In genomic region chr17:76369804-76370203, GRCh38 we compare ENCODE assay signal across 15 cellular contexts. TPM values are rescaled to one million over a fixed set of nuclear protein-coding genes. Genes with fewer than 3 reads are reported as not detected.
DNase-seq lines count a peak whose midpoint lies in the region; ATAC-seq and TF ChIP-seq lines count a peak whose summit lies in the region.
"Had no signal": no experiment of that assay in that cellular context is flagged by ENCODE, and none has a peak within 500 bp of the region (broad histone marks: within the 10 kb centered on the region; RNA-seq: fewer than 3 reads in every experiment).

No MANE protein-coding gene starts in this region.

- H3K4me1 ChIP-seq in PC-3 (ENCODE audit: insufficient read depth, low read length) (peaks cover 28% of the 10 kb centered on the region), foreskin keratinocyte (peaks cover 40% of the 10 kb centered on the region), gastrocnemius medialis (peaks cover 0 to 14% of the 10 kb centered on the region in 2 donors), prostate gland (replicated peaks) (no peaks in the 10 kb centered on the region)

- H3K27ac ChIP-seq in AG04450 (ENCODE audit: low read depth, low read length): peak overlapping the region; percentile 31
- H3K27ac ChIP-seq in PC-3 (ENCODE audit: low read length): peak overlapping the region; percentile 80
- peak overlapping the region; percentile 82 for H3K27ac ChIP-seq in foreskin keratinocyte
- H3K27ac ChIP-seq in neural cell (ENCODE audit: low read length): peak overlapping the region; percentile 44
- H3K27ac ChIP-seq in gastrocnemius medialis: peak overlapping the region in 1 of 4 donors; percentile 51
- H3K27ac ChIP-seq in prostate gland: no peak overlapping the region

- H4K20me1 ChIP-seq in PC-3 (ENCODE audit: low read length) (no peaks in the 10 kb centered on the region), neural cell (ENCODE audit: insufficient read depth) (no peaks in the 10 kb centered on the region)

- WGBS in prostate gland: 77% methylated on average over 6 of the region's 7 CpGs

- in situ Hi-C loops in gastrocnemius medialis (cut with MboI; ENCODE audit: low sequenced_read_pairs in 4 of 4): no loop called here

- H3K4me2 ChIP-seq in PC-3 (ENCODE audit: low read length): peak overlapping the region; percentile 51; the same call in 1 of the 2 replicates
- H3K4me2 ChIP-seq in neural cell (ENCODE audit: low read length): no peak overlapping the region

- H3K4me3 ChIP-seq in AG04450 (ENCODE audit: low read depth, low read length): no peak overlapping the region
- no peak overlapping the region for H3K4me3 ChIP-seq in PC-3 (ENCODE audit: low read length)
- H3K4me3 ChIP-seq in neural cell (ENCODE audit: low read length): peak overlapping the region; percentile 16
- H3K4me3 ChIP-seq in gastrocnemius medialis: no peak overlapping the region
- H3K4me3 ChIP-seq in prostate gland: no peak overlapping the region

- intact Hi-C loops in PC-3 (cut with micrococcal nuclease): loop anchor here (1.0 to 2.0 kb wide), 3 partner anchors 15 to 28 kb away; no protein-coding TSS in a partner anchor
- intact Hi-C loops in gastrocnemius medialis (cut with DNase I; ENCODE audit: low total_unique reads): loop anchor here (2.0 kb wide), 1 partner anchor 15 kb away; no protein-coding TSS in a partner anchor
- intact Hi-C loops in prostate gland (cut with DNase I): no loop called here

- TF ChIP-seq CTCF in AG04450 (IDR thresholded peaks at IDR 0.05; ENCODE audit: low read depth, low read length): no peak
- no peak for TF ChIP-seq CTCF in PC-3 (conservative IDR thresholded peaks at IDR 0.05; ENCODE audit: low read depth, low read length)
- no peak for TF ChIP-seq CTCF in foreskin keratinocyte (conservative IDR thresholded peaks at IDR 0.05)
- no peak for TF ChIP-seq CTCF in neural cell (IDR thresholded peaks at IDR 0.05; ENCODE audit: poor library complexity, severe bottlenecking)
- TF ChIP-seq CTCF in gastrocnemius medialis (IDR thresholded peaks at IDR 0.05 in 4 of 5, conservative IDR thresholded peaks at IDR 0.05 in 1 of 5): no peak
- TF ChIP-seq CTCF in prostate gland (IDR thresholded peaks at IDR 0.05): no peak

- TF ChIP-seq POLR2A in gastrocnemius medialis (IDR thresholded peaks at IDR 0.05) (no peak), prostate gland (IDR thresholded peaks at IDR 0.05) (no peak)

- no TSS peak for BruUV-seq in PC-3 (replicated peaks; lab: Mats Ljungman, UMichigan)

- H3K9ac ChIP-seq in PC-3 (ENCODE audit: low read length) (peak overlapping the region; percentile 25; the same call in 1 of the 2 replicates), neural cell (ENCODE audit: low read length) (no peak overlapping the region)

- H3F3A ChIP-seq in PC-3 (ENCODE audit: low read length, unreplicated experiment) (no peaks in the 10 kb centered on the region), neural cell (ENCODE audit: insufficient read depth, low read length, poor library complexity, severe bottlenecking) (no peaks in the 10 kb centered on the region)

- no peaks in the 10 kb centered on the region for H3K9me2 ChIP-seq in PC-3 (replicated peaks; ENCODE audit: low read length)
- H3K9me2 ChIP-seq in neural cell (ENCODE audit: insufficient read depth, low read length): no peaks in the 10 kb centered on the region

- CTCF ChIA-PET in AG04450 (lab: Charles Lee) (interaction anchor here (0.5 to 3.2 kb wide), 19 partner anchors 8 to 111 kb away, joined by 3 to 20 read pairs (median 4); partner anchors contain the start of genes PRPSAP1 and SPHK1), PC-3 (lab: Charles Lee) (interaction anchor here (0.8 to 1.7 kb wide), 4 partner anchors 8 to 28 kb away, joined by 6 to 24 read pairs (median 14); partner anchors contain the start of genes PRPSAP1 and SPHK1)

- H3K79me2 ChIP-seq in PC-3 (ENCODE audit: low read length): no peaks in the 10 kb centered on the region
- H3K79me2 ChIP-seq in neural cell (replicated peaks; ENCODE audit: insufficient read depth, low read length): no peaks in the 10 kb centered on the region

- peak; percentile 46 for TF ChIP-seq EP300 in neural cell (conservative IDR thresholded peaks at IDR 0.05; ENCODE audit: poor library complexity, severe bottlenecking)

- POLR2A ChIA-PET in AG04450 (lab: Yijun Ruan, JAX) (interaction anchor here (0.7 to 2.5 kb wide), 4 partner anchors 8 to 17 kb away, joined by 3 to 25 read pairs (median 8); partner anchors contain the start of gene SPHK1), PC-3 (lab: Charles Lee; ENCODE audit: unreplicated experiment) (interaction anchor here (0.6 kb wide), 1 partner anchor 916 kb away, joined by 7 read pairs; no protein-coding TSS in a partner anchor)

- no peak overlapping the region for H2AFZ ChIP-seq in PC-3 (ENCODE audit: low read length)
- no peak overlapping the region for H2AFZ ChIP-seq in neural cell (ENCODE audit: low read depth, low read length)

- H3K36me3 ChIP-seq in PC-3 (ENCODE audit: low read depth, low read length): no peaks in the 10 kb centered on the region
- H3K36me3 ChIP-seq in neural cell (ENCODE audit: insufficient read depth, low read length): no peaks in the 10 kb centered on the region
- no peaks in the 10 kb centered on the region for H3K36me3 ChIP-seq in gastrocnemius medialis
- no peaks in the 10 kb centered on the region for H3K36me3 ChIP-seq in prostate gland

- H3K27me3 ChIP-seq in AG04450 (ENCODE audit: control insufficient read depth, insufficient read depth, low read length) (no peaks in the 10 kb centered on the region), PC-3 (ENCODE audit: low read length) (no peaks in the 10 kb centered on the region), foreskin keratinocyte (no peaks in the 10 kb centered on the region), neural cell (ENCODE audit: insufficient read depth, low read depth, low read length) (no peaks in the 10 kb centered on the region), gastrocnemius medialis (no peaks in the 10 kb centered on the region), prostate gland (replicated peaks; ENCODE audit: insufficient read depth) (no peaks in the 10 kb centered on the region)

- DNase-seq in AG04450 (ENCODE audit: low read depth, low spot score) (no peak), PC-3 (no peak), foreskin keratinocyte (no peak), T-helper 2 cell (no peak), gastrocnemius medialis (no peak), GM19238 (ENCODE audit: insufficient read length, low spot score) (no peak), prostate gland (ENCODE audit: low spot score) (no peak)
- DNase-seq: ACHN; activated CD4-positive, alpha-beta T cell treated with anti-CD3 and anti-CD28 coated beads, Interleukin-2, amount 10 ng/mL, durations not matched to agents 24 days and 14 days; COR-L47; effector CD4-positive, alpha-beta T cell; natural killer cell; NCI-H1417; NCI-H526 treated with DMSO at 0.1 percent for 48 hours had no signal

- no peak for ATAC-seq in PC-3
- ATAC-seq in foreskin keratinocyte: no peak
- no peak for ATAC-seq in gastrocnemius medialis
- ATAC-seq: natural killer cell had no signal

- H3K9me3 ChIP-seq in AG04450 (ENCODE audit: control insufficient read depth, insufficient read depth, low read length): no peaks in the 10 kb centered on the region; the same call in 1 of the 2 replicates
- no peaks in the 10 kb centered on the region for H3K9me3 ChIP-seq in PC-3 (ENCODE audit: low read length)
- no peaks in the 10 kb centered on the region for H3K9me3 ChIP-seq in neural cell (ENCODE audit: low read length)
- no peaks in the 10 kb centered on the region for H3K9me3 ChIP-seq in gastrocnemius medialis
- H3K9me3 ChIP-seq in prostate gland: no peaks in the 10 kb centered on the region

- no peak for TF ChIP-seq RAD21 in neural cell (conservative IDR thresholded peaks at IDR 0.05)

TF ChIP-seq in neural cell, 6 proteins besides CTCF, POLR2A, EP300 and RAD21 (continues in another document):
- TF ChIP-seq SMC3 (conservative IDR thresholded peaks at IDR 0.05; ENCODE audit: poor library complexity): no peak
- no peak for TF ChIP-seq TAF1 (IDR thresholded peaks at IDR 0.05; ENCODE audit: low read depth)
- no peak for TF ChIP-seq MXI1 (conservative IDR thresholded peaks at IDR 0.05; ENCODE audit: poor library complexity, severe bottlenecking)
- no peak for TF ChIP-seq EZH2 (IDR thresholded peaks at IDR 0.05; ENCODE audit: borderline replicate concordance, insufficient read depth, low read length, poor library complexity, severe bottlenecking)
- TF ChIP-seq POLR2AphosphoS5 (IDR thresholded peaks at IDR 0.05): peak; percentile 74

RNA-seq across cellular contexts. Expression of gene SPHK1, which starts 14.6 kb away (rescaled TPM):
- polyA plus RNA-seq in AG04450 (2011; rRNA removed): 11.6 and 16.2 TPM in 2 replicates
- polyA minus RNA-seq in AG04450 (2011; rRNA and poly(A)+ RNA removed): 4.8 and 6.7 TPM in 2 replicates
- total RNA-seq in PC-3 (2014; rRNA removed): 54.2 and 59.7 TPM in 2 replicates
- total RNA-seq in foreskin keratinocyte: 81.9 and 128 TPM in 2 replicates
- 90.1 and 147 TPM in 2 replicates for polyA plus RNA-seq in foreskin keratinocyte
- 2.4 and 2.7 TPM in 2 replicates for polyA plus RNA-seq in neural cell
- polyA minus RNA-seq in neural cell: 1.9 and 2.1 TPM in 2 replicates
- total RNA-seq in gastrocnemius medialis: 1 to 10 TPM in 3 of 4 donors, under 1 TPM in 1; 0.66 to 5.0 (median 2.5) TPM
- 10 to 100 TPM in 1 of 2 donors, 1 to 10 TPM in 1; 6.6 to 34.1 TPM for total RNA-seq in prostate gland

RNA-seq across cellular contexts. Expression of gene PRPSAP1, which starts 16.1 kb away (rescaled TPM):
- polyA plus RNA-seq in AG04450 (2011; rRNA removed): 48.8 and 49.9 TPM in 2 replicates
- 44.7 and 53.4 TPM in 2 replicates for polyA minus RNA-seq in AG04450 (2011; rRNA and poly(A)+ RNA removed)
- 43.9 and 47.8 TPM in 2 replicates for total RNA-seq in PC-3 (2014; rRNA removed)
- total RNA-seq in foreskin keratinocyte: 43.7 and 44.0 TPM in 2 replicates
- polyA plus RNA-seq in foreskin keratinocyte: 40.4 and 43.8 TPM in 2 replicates
- polyA plus RNA-seq in neural cell: 73.8 and 88.0 TPM in 2 replicates
- 79.0 and 82.5 TPM in 2 replicates for polyA minus RNA-seq in neural cell
- 10 to 100 TPM; 10.2 to 23.4 (median 15.9) TPM for total RNA-seq in gastrocnemius medialis
- total RNA-seq in prostate gland: 100 to 1,000 TPM in 1 of 2 donors, 10 to 100 TPM in 1; 51.5 to 115 TPM

Comparison
In these comparisons a context has a peak if more than half of its experiments do, and no peak if none do; other contexts are left out.
1. H3K27ac ChIP-seq: peak in AG04450 (single experiment), PC-3 (single experiment), foreskin keratinocyte (single experiment) and neural cell (single experiment); none in prostate gland (0 of 2).